ENCODE assay signal across 1 cellular context in genomic region chr12:23423097-23423687, GRCh38.
TF ChIP-seq lines count a peak whose summit lies in the region.

No MANE protein-coding gene starts in this region.

TF ChIP-seq in K562, 482 proteins besides CTCF, POLR2A, EP300 and RAD21 (continued from another document and continues in another):
- TF ChIP-seq, protein P1, sequence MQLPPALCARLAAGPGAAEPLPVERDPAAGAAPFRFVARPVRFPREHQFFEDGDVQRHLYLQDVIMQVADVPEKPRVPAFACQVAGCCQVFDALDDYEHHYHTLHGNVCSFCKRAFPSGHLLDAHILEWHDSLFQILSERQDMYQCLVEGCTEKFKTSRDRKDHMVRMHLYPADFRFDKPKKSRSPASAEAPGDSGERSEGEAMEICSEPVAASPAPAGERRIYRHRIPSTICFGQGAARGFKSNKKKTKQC (CRISPR knock-in tag; IDR thresholded peaks at IDR 0.05) = no peak
- TF ChIP-seq CBFA2T3 (IDR thresholded peaks at IDR 0.05) (peak; percentile 75), RNF2 (IDR thresholded peaks at IDR 0.05) (peak; percentile 54; the same call in 1 of the 2 replicates), TAF7 (tag; IDR thresholded peaks at IDR 0.05) (no peak), SMARCA5 (IDR thresholded peaks at IDR 0.05) (no peak), DACH1 (IDR thresholded peaks at IDR 0.05; ENCODE audit: partially characterized antibody) (no peak), BHLHE40 (IDR thresholded peaks at IDR 0.05; ENCODE audit: low read length) (no peak), ZNF395 (CRISPR knock-in tag; IDR thresholded peaks at IDR 0.05) (no peak), POLR3G (IDR thresholded peaks at IDR 0.05; ENCODE audit: extremely low read depth, insufficient read length, insufficient replicate concordance) (no peak), HNRNPH1 (optimal IDR thresholded peaks at IDR 0.05; ENCODE audit: low read depth, low read length) (no peak), NELFE (IDR thresholded peaks at IDR 0.05; ENCODE audit: insufficient read depth, insufficient read length) (no peak), GATAD2B (IDR thresholded peaks at IDR 0.05; ENCODE audit: borderline replicate concordance) (no peak), ZNF124 (CRISPR knock-in tag; IDR thresholded peaks at IDR 0.05) (no peak), ZNF239 (CRISPR knock-in tag; IDR thresholded peaks at IDR 0.05) (no peak), THRAP3 (IDR thresholded peaks at IDR 0.05; ENCODE audit: borderline replicate concordance) (no peak), CEBPG (CRISPR knock-in tag; IDR thresholded peaks at IDR 0.05) (no peak), CEBPG (tag; conservative IDR thresholded peaks at IDR 0.05 in 1 of 2, IDR thresholded peaks at IDR 0.05 in 1 of 2) (no peak), DPF2 (IDR thresholded peaks at IDR 0.05) (peak; percentile 91), TEAD1 (CRISPR knock-in tag; IDR thresholded peaks at IDR 0.05) (no peak), ZNF24 (IDR thresholded peaks at IDR 0.05) (no peak), SNIP1 (IDR thresholded peaks at IDR 0.05; ENCODE audit: low read depth) (no peak), IRF2 (CRISPR knock-in tag; IDR thresholded peaks at IDR 0.05) (no peak), ZNF133 (CRISPR knock-in tag; IDR thresholded peaks at IDR 0.05) (no peak), ATF1 (CRISPR knock-in tag; IDR thresholded peaks at IDR 0.05) (no peak), ATF1 (tag; IDR thresholded peaks at IDR 0.05) (no peak), ZNF77 (CRISPR knock-in tag; IDR thresholded peaks at IDR 0.05) (no peak), MEF2A (IDR thresholded peaks at IDR 0.05; ENCODE audit: control insufficient read depth, low read depth, low read length) (no peak), ZNF449 (CRISPR knock-in tag; IDR thresholded peaks at IDR 0.05) (no peak), ETV5 (CRISPR knock-in tag; IDR thresholded peaks at IDR 0.05; ENCODE audit: low read depth) (no peak), PYGO2 (tag; IDR thresholded peaks at IDR 0.05) (no peak), ZC3H11A (IDR thresholded peaks at IDR 0.05; ENCODE audit: low read depth, low read length) (no peak), ZSCAN29 (IDR thresholded peaks at IDR 0.05) (no peak), BDP1 (IDR thresholded peaks at IDR 0.05; ENCODE audit: insufficient read depth, insufficient read length) (no peak), ZNF217 (CRISPR knock-in tag; IDR thresholded peaks at IDR 0.05) (no peak), ZKSCAN8 (CRISPR knock-in tag; IDR thresholded peaks at IDR 0.05) (no peak), TCF15 (CRISPR knock-in tag; IDR thresholded peaks at IDR 0.05) (no peak), ZNF639 (CRISPR knock-in tag; conservative IDR thresholded peaks at IDR 0.05 in 1 of 2, IDR thresholded peaks at IDR 0.05 in 1 of 2) (no peak), SP2 (IDR thresholded peaks at IDR 0.05; ENCODE audit: extremely low read depth, low read depth, low read length, poor library complexity, severe bottlenecking) (no peak), FOXM1 (IDR thresholded peaks at IDR 0.05; ENCODE audit: low read depth) (no peak), FOXM1 (CRISPR knock-in tag; IDR thresholded peaks at IDR 0.05; ENCODE audit: low read depth) (no peak), ZNF165 (CRISPR knock-in tag; IDR thresholded peaks at IDR 0.05; ENCODE audit: borderline replicate concordance) (no peak), GABPB1 (CRISPR knock-in tag; IDR thresholded peaks at IDR 0.05) (no peak), FIP1L1 (IDR thresholded peaks at IDR 0.05; ENCODE audit: low read depth, low read length, poor library complexity, severe bottlenecking) (no peak), ZNF3 (CRISPR knock-in tag; IDR thresholded peaks at IDR 0.05) (no peak), HLTF (IDR thresholded peaks at IDR 0.05) (no peak), YY1 (IDR thresholded peaks at IDR 0.05; ENCODE audit: borderline replicate concordance in 1 of 3, control insufficient read depth in 1 of 3, extremely low read depth in 1 of 3, insufficient read depth in 3 of 3, insufficient read length in 1 of 3, insufficient replicate concordance in 2 of 3, low read depth in 1 of 3, low read length in 2 of 3) (no peak), STAT5B (CRISPR knock-in tag; IDR thresholded peaks at IDR 0.05) (no peak), ATF4 (CRISPR knock-in tag; IDR thresholded peaks at IDR 0.05) (no peak), U2AF1 (optimal IDR thresholded peaks at IDR 0.05; ENCODE audit: low read depth, low read length) (no peak), CAMTA2 (CRISPR knock-in tag; conservative IDR thresholded peaks at IDR 0.05) (no peak), ZNF431 (CRISPR knock-in tag; IDR thresholded peaks at IDR 0.05) (no peak), KAT2B (IDR thresholded peaks at IDR 0.05; ENCODE audit: low read depth, low read length) (no peak), POLR2B (IDR thresholded peaks at IDR 0.05; ENCODE audit: low read depth, partially characterized antibody) (no peak), ZFP30 (CRISPR knock-in tag; IDR thresholded peaks at IDR 0.05; ENCODE audit: borderline replicate concordance) (no peak), SMAD3 (CRISPR knock-in tag; conservative IDR thresholded peaks at IDR 0.05) (no peak), MAFK (IDR thresholded peaks at IDR 0.05; ENCODE audit: low read length) (no peak), NFIX (CRISPR knock-in tag; IDR thresholded peaks at IDR 0.05; ENCODE audit: low read depth) (no peak), CREB1 (IDR thresholded peaks at IDR 0.05) (no peak), CREB1 (CRISPR knock-in tag; IDR thresholded peaks at IDR 0.05) (no peak), HDAC8 (tag; IDR thresholded peaks at IDR 0.05) (no peak), HIVEP1 (CRISPR knock-in tag; IDR thresholded peaks at IDR 0.05) (no peak), CBFA2T2 (conservative IDR thresholded peaks at IDR 0.05) (peak; percentile 53; the same call in 1 of the 2 replicates), MEIS2 (IDR thresholded peaks at IDR 0.05; ENCODE audit: partially characterized antibody) (peak; percentile 66), SMARCA4 (IDR thresholded peaks at IDR 0.05) (peak; percentile 88), DNMT1 (IDR thresholded peaks at IDR 0.05) (no peak), KLF10 (CRISPR knock-in tag; IDR thresholded peaks at IDR 0.05) (no peak)
- TF ChIP-seq, protein P2, sequence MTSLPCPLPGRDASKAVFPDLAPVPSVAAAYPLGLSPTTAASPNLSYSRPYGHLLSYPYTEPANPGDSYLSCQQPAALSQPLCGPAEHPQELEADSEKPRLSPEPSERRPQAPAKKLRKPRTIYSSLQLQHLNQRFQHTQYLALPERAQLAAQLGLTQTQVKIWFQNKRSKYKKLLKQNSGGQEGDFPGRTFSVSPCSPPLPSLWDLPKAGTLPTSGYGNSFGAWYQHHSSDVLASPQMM (CRISPR knock-in tag; IDR thresholded peaks at IDR 0.05) = no peak
- TF ChIP-seq, protein P3, sequence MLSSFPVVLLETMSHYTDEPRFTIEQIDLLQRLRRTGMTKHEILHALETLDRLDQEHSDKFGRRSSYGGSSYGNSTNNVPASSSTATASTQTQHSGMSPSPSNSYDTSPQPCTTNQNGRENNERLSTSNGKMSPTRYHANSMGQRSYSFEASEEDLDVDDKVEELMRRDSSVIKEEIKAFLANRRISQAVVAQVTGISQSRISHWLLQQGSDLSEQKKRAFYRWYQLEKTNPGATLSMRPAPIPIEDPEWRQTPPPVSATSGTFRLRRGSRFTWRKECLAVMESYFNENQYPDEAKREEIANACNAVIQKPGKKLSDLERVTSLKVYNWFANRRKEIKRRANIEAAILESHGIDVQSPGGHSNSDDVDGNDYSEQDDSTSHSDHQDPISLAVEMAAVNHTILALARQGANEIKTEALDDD (IDR thresholded peaks at IDR 0.05) = no peak
- TF ChIP-seq, protein P4, sequence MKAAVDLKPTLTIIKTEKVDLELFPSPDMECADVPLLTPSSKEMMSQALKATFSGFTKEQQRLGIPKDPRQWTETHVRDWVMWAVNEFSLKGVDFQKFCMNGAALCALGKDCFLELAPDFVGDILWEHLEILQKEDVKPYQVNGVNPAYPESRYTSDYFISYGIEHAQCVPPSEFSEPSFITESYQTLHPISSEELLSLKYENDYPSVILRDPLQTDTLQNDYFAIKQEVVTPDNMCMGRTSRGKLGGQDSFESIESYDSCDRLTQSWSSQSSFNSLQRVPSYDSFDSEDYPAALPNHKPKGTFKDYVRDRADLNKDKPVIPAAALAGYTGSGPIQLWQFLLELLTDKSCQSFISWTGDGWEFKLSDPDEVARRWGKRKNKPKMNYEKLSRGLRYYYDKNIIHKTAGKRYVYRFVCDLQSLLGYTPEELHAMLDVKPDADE (conservative IDR thresholded peaks at IDR 0.05; ENCODE audit: control insufficient read depth, low read depth, low read length) = no peak
- TF ChIP-seq, protein P5, sequence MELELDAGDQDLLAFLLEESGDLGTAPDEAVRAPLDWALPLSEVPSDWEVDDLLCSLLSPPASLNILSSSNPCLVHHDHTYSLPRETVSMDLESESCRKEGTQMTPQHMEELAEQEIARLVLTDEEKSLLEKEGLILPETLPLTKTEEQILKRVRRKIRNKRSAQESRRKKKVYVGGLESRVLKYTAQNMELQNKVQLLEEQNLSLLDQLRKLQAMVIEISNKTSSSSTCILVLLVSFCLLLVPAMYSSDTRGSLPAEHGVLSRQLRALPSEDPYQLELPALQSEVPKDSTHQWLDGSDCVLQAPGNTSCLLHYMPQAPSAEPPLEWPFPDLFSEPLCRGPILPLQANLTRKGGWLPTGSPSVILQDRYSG (tag; conservative IDR thresholded peaks at IDR 0.05; ENCODE audit: low read depth) = no peak
- TF ChIP-seq, protein P6, sequence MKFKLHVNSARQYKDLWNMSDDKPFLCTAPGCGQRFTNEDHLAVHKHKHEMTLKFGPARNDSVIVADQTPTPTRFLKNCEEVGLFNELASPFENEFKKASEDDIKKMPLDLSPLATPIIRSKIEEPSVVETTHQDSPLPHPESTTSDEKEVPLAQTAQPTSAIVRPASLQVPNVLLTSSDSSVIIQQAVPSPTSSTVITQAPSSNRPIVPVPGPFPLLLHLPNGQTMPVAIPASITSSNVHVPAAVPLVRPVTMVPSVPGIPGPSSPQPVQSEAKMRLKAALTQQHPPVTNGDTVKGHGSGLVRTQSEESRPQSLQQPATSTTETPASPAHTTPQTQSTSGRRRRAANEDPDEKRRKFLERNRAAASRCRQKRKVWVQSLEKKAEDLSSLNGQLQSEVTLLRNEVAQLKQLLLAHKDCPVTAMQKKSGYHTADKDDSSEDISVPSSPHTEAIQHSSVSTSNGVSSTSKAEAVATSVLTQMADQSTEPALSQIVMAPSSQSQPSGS (CRISPR knock-in tag; IDR thresholded peaks at IDR 0.05) = no peak
- TF ChIP-seq, protein P7, sequence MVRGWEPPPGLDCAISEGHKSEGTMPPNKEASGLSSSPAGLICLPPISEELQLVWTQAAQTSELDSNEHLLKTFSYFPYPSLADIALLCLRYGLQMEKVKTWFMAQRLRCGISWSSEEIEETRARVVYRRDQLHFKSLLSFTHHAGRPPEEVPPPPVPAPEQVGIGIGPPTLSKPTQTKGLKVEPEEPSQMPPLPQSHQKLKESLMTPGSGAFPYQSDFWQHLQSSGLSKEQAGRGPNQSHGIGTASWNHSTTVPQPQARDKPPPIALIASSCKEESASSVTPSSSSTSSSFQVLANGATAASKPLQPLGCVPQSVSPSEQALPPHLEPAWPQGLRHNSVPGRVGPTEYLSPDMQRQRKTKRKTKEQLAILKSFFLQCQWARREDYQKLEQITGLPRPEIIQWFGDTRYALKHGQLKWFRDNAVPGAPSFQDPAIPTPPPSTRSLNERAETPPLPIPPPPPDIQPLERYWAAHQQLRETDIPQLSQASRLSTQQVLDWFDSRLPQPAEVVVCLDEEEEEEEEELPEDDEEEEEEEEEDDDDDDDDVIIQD (CRISPR knock-in tag; IDR thresholded peaks at IDR 0.05) = no peak
